25 cellular contexts compared by ENCODE assay signal in genomic region chr16:56093055-56093454, GRCh38.
"Had no signal": no experiment of that assay in that cellular context is flagged by ENCODE, and none has a peak within 500 bp of the region (broad histone marks: within the 10 kb centered on the region; RNA-seq: fewer than 3 reads in every experiment).

No MANE protein-coding gene starts in this region.

- H3K4me3 Mint-ChIP-seq: activated CD4-positive, alpha-beta memory T cell treated with anti-CD3 and anti-CD28 coated beads for 36 hours; activated CD4-positive, alpha-beta T cell treated with anti-CD3 and anti-CD28 coated beads, Interleukin-2, amount 10 ng/mL, durations not matched to agents 24 days and 14 days; activated naive CD4-positive, alpha-beta T cell treated with anti-CD3 and anti-CD28 coated beads for 36 hours; activated naive CD8-positive, alpha-beta T cell; activated T-cell treated with anti-CD3 and anti-CD28 coated beads, Interleukin-2, amount 50 U/mL, for 4 hours; T-helper 1 cell treated with Interleukin-12 subunit alpha and Interleukin-12 subunit beta and Interleukin-4 antibody, amounts not matched to agents 30 μg/mL and 1 μg/mL, for 36 hours; WTC11 had no signal

- H3K9me3 Mint-ChIP-seq: activated CD4-positive, alpha-beta memory T cell treated with anti-CD3 and anti-CD28 coated beads for 36 hours; activated CD4-positive, alpha-beta T cell treated with anti-CD3 and anti-CD28 coated beads, Interleukin-2, amount 10 ng/mL, durations not matched to agents 24 days and 14 days; activated naive CD4-positive, alpha-beta T cell treated with anti-CD3 and anti-CD28 coated beads for 36 hours; activated T-cell treated with anti-CD3 and anti-CD28 coated beads, Interleukin-2, amount 50 U/mL, for 4 hours; T-helper 1 cell treated with Interleukin-12 subunit alpha and Interleukin-12 subunit beta and Interleukin-4 antibody, amounts not matched to agents 30 μg/mL and 1 μg/mL, for 36 hours; WTC11 had no signal

- H3K4me1 Mint-ChIP-seq: activated CD4-positive, alpha-beta T cell treated with anti-CD3 and anti-CD28 coated beads, Interleukin-2, amount 10 ng/mL, durations not matched to agents 24 days and 14 days had no signal

- ATAC-seq: WTC11 had no signal

- H3K27ac ChIP-seq: adrenal gland had no signal

- H3K36me3 Mint-ChIP-seq: activated CD4-positive, alpha-beta memory T cell treated with anti-CD3 and anti-CD28 coated beads for 36 hours; activated naive CD8-positive, alpha-beta T cell; WTC11 had no signal

- H3K27ac Mint-ChIP-seq: activated CD4-positive, alpha-beta memory T cell treated with anti-CD3 and anti-CD28 coated beads for 36 hours; activated CD4-positive, alpha-beta T cell treated with anti-CD3 and anti-CD28 coated beads, Interleukin-2, amount 10 ng/mL, durations not matched to agents 24 days and 14 days; activated naive CD4-positive, alpha-beta T cell treated with anti-CD3 and anti-CD28 coated beads for 36 hours; activated naive CD8-positive, alpha-beta T cell; T-helper 1 cell treated with Interleukin-12 subunit alpha and Interleukin-12 subunit beta and Interleukin-4 antibody, amounts not matched to agents 30 μg/mL and 1 μg/mL, for 36 hours; WTC11 had no signal

- DNase-seq: activated CD4-positive, alpha-beta memory T cell treated with anti-CD3 and anti-CD28 coated beads for 36 hours; activated CD4-positive, alpha-beta T cell treated with anti-CD3 and anti-CD28 coated beads, Interleukin-2, amount 10 ng/mL, durations not matched to agents 24 days and 14 days; activated CD4-positive, CD25-positive, alpha-beta regulatory T cell treated with anti-CD3 and anti-CD28 coated beads, Interleukin-2, amount 50 U/mL, for 72 hours; activated CD8-positive, alpha-beta memory T cell treated with anti-CD3 and anti-CD28 coated beads for 24 hours; activated gamma-delta T cell; activated naive CD4-positive, alpha-beta T cell treated with anti-CD3 and anti-CD28 coated beads for 36 hours; activated T-cell treated with anti-CD3 and anti-CD28 coated beads, Interleukin-2, amount 50 U/mL, for 4 hours; adrenal gland; anterior cingulate cortex; MG63; MV-4-11; NCI-H1092 treated with DMSO at 0.1 percent for 48 hours; NCI-H1417 treated with DMSO at 0.1 percent for 48 hours; NCI-H1694; NCI-H2029; NCI-H2107; NCI-H2171 treated with DMSO at 0.1 percent for 48 hours; NCI-H345; NCI-H510A; NCI-H526 treated with DMSO at 0.1 percent for 48 hours; NCI-H82; SHP77 treated with DMSO at 0.1 percent for 48 hours had no signal

- H3K27me3 Mint-ChIP-seq: activated CD4-positive, alpha-beta memory T cell treated with anti-CD3 and anti-CD28 coated beads for 36 hours had no signal
